Comparison of ENCODE assay signal across 1 cellular context in the genomic region with DNA sequence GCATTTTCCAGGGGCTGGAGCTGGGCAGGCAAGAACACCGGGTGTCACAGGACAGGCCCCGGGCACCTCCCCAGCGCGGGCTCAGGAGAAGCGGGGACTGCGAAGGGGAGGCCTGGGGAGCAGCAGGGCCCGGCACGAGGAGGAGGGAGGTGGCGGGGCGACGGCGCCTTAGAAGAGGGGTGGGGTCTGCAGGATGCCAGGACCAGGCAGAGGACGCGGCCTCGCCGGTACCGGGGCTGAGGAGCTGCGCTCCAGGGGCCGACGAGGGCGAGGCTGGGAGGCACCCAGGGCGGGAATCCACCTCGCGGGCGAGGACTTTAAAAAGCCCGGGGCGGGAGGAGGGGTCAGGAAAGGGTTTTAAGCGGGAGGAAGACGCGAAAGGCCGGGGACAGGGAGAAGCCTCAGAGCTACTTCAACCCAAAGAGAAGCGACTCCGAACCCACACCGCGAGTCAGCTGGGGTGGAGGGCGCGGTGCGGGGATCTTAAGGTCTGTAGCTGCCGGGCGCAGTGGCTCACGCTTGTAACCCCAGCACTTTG.
TF ChIP-seq lines count a peak whose summit lies in the region.

No MANE protein-coding gene starts in this region.

TF ChIP-seq in H1, 55 proteins besides CTCF, POLR2A, EP300 and RAD21:
- TF ChIP-seq CREB1 (IDR thresholded peaks at IDR 0.05), result no peak
- TF ChIP-seq GABPA (IDR thresholded peaks at IDR 0.05; ENCODE audit: borderline replicate concordance, insufficient read depth, low read length), result no peak
- no peak for TF ChIP-seq EZH2 (IDR thresholded peaks at IDR 0.05; ENCODE audit: low read depth, low read length, severe bottlenecking)
- TF ChIP-seq SP4 (IDR thresholded peaks at IDR 0.05; ENCODE audit: low read length), result no peak
- TF ChIP-seq HDAC6 (IDR thresholded peaks at IDR 0.05; ENCODE audit: low read depth, low read length), result no peak
- peak; percentile 43 for TF ChIP-seq PHF8 (conservative IDR thresholded peaks at IDR 0.05; ENCODE audit: low read depth, low read length)
- TF ChIP-seq, protein P1, sequence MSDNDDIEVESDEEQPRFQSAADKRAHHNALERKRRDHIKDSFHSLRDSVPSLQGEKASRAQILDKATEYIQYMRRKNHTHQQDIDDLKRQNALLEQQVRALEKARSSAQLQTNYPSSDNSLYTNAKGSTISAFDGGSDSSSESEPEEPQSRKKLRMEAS (IDR thresholded peaks at IDR 0.05), result peak; percentile 79
- no peak for TF ChIP-seq SIX5 (IDR thresholded peaks at IDR 0.05; ENCODE audit: low read depth, low read length)
- TF ChIP-seq RBBP5 (IDR thresholded peaks at IDR 0.05; ENCODE audit: borderline replicate concordance, low read depth, low read length), result no peak
- no peak for TF ChIP-seq TBP (IDR thresholded peaks at IDR 0.05; ENCODE audit: low read depth, low read length)
- TF ChIP-seq CHD1 (IDR thresholded peaks at IDR 0.05; ENCODE audit: low read depth, low read length), result no peak
- TF ChIP-seq, protein P2, sequence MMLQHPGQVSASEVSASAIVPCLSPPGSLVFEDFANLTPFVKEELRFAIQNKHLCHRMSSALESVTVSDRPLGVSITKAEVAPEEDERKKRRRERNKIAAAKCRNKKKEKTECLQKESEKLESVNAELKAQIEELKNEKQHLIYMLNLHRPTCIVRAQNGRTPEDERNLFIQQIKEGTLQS (IDR thresholded peaks at IDR 0.05; ENCODE audit: insufficient read depth, low read depth, low read length), result no peak
- no peak for TF ChIP-seq JUN (IDR thresholded peaks at IDR 0.05; ENCODE audit: low read depth, low read length)
- TF ChIP-seq CHD2 (IDR thresholded peaks at IDR 0.05; ENCODE audit: low read length), result no peak
- no peak for TF ChIP-seq SUZ12 (IDR thresholded peaks at IDR 0.05; ENCODE audit: low read length)
- no peak for TF ChIP-seq CTBP2 (IDR thresholded peaks at IDR 0.05; ENCODE audit: borderline replicate concordance, insufficient read depth, insufficient read length, low read length)
- TF ChIP-seq, protein P3, sequence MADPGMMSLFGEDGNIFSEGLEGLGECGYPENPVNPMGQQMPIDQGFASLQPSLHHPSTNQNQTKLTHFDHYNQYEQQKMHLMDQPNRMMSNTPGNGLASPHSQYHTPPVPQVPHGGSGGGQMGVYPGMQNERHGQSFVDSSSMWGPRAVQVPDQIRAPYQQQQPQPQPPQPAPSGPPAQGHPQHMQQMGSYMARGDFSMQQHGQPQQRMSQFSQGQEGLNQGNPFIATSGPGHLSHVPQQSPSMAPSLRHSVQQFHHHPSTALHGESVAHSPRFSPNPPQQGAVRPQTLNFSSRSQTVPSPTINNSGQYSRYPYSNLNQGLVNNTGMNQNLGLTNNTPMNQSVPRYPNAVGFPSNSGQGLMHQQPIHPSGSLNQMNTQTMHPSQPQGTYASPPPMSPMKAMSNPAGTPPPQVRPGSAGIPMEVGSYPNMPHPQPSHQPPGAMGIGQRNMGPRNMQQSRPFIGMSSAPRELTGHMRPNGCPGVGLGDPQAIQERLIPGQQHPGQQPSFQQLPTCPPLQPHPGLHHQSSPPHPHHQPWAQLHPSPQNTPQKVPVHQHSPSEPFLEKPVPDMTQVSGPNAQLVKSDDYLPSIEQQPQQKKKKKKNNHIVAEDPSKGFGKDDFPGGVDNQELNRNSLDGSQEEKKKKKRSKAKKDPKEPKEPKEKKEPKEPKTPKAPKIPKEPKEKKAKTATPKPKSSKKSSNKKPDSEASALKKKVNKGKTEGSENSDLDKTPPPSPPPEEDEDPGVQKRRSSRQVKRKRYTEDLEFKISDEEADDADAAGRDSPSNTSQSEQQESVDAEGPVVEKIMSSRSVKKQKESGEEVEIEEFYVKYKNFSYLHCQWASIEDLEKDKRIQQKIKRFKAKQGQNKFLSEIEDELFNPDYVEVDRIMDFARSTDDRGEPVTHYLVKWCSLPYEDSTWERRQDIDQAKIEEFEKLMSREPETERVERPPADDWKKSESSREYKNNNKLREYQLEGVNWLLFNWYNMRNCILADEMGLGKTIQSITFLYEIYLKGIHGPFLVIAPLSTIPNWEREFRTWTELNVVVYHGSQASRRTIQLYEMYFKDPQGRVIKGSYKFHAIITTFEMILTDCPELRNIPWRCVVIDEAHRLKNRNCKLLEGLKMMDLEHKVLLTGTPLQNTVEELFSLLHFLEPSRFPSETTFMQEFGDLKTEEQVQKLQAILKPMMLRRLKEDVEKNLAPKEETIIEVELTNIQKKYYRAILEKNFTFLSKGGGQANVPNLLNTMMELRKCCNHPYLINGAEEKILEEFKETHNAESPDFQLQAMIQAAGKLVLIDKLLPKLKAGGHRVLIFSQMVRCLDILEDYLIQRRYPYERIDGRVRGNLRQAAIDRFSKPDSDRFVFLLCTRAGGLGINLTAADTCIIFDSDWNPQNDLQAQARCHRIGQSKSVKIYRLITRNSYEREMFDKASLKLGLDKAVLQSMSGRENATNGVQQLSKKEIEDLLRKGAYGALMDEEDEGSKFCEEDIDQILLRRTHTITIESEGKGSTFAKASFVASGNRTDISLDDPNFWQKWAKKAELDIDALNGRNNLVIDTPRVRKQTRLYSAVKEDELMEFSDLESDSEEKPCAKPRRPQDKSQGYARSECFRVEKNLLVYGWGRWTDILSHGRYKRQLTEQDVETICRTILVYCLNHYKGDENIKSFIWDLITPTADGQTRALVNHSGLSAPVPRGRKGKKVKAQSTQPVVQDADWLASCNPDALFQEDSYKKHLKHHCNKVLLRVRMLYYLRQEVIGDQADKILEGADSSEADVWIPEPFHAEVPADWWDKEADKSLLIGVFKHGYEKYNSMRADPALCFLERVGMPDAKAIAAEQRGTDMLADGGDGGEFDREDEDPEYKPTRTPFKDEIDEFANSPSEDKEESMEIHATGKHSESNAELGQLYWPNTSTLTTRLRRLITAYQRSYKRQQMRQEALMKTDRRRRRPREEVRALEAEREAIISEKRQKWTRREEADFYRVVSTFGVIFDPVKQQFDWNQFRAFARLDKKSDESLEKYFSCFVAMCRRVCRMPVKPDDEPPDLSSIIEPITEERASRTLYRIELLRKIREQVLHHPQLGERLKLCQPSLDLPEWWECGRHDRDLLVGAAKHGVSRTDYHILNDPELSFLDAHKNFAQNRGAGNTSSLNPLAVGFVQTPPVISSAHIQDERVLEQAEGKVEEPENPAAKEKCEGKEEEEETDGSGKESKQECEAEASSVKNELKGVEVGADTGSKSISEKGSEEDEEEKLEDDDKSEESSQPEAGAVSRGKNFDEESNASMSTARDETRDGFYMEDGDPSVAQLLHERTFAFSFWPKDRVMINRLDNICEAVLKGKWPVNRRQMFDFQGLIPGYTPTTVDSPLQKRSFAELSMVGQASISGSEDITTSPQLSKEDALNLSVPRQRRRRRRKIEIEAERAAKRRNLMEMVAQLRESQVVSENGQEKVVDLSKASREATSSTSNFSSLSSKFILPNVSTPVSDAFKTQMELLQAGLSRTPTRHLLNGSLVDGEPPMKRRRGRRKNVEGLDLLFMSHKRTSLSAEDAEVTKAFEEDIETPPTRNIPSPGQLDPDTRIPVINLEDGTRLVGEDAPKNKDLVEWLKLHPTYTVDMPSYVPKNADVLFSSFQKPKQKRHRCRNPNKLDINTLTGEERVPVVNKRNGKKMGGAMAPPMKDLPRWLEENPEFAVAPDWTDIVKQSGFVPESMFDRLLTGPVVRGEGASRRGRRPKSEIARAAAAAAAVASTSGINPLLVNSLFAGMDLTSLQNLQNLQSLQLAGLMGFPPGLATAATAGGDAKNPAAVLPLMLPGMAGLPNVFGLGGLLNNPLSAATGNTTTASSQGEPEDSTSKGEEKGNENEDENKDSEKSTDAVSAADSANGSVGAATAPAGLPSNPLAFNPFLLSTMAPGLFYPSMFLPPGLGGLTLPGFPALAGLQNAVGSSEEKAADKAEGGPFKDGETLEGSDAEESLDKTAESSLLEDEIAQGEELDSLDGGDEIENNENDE (IDR thresholded peaks at IDR 0.05; ENCODE audit: insufficient replicate concordance, low read length), result no peak
- TF ChIP-seq KDM1A (IDR thresholded peaks at IDR 0.05; ENCODE audit: borderline replicate concordance, low read length), result no peak
- no peak for TF ChIP-seq ZNF274 (IDR thresholded peaks at IDR 0.05; ENCODE audit: borderline replicate concordance, extremely low read depth, low read length)
- TF ChIP-seq, protein P4, sequence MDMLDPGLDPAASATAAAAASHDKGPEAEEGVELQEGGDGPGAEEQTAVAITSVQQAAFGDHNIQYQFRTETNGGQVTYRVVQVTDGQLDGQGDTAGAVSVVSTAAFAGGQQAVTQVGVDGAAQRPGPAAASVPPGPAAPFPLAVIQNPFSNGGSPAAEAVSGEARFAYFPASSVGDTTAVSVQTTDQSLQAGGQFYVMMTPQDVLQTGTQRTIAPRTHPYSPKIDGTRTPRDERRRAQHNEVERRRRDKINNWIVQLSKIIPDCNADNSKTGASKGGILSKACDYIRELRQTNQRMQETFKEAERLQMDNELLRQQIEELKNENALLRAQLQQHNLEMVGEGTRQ (IDR thresholded peaks at IDR 0.05; ENCODE audit: low read length), result no peak
- no peak for TF ChIP-seq TCF12 (IDR thresholded peaks at IDR 0.05; ENCODE audit: low read depth, low read length)
- TF ChIP-seq SP1 (IDR thresholded peaks at IDR 0.05; ENCODE audit: low read depth, low read length), result no peak
- TF ChIP-seq SIN3A (conservative IDR thresholded peaks at IDR 0.05 in 1 of 2, IDR thresholded peaks at IDR 0.05 in 1 of 2; ENCODE audit: low read depth in 1 of 2, low read length in 2 of 2), result no peak
- TF ChIP-seq RFX5 (IDR thresholded peaks at IDR 0.05; ENCODE audit: borderline replicate concordance, low read depth, low read length), result no peak
- no peak for TF ChIP-seq GTF2F1 (IDR thresholded peaks at IDR 0.05; ENCODE audit: borderline replicate concordance, low read depth, low read length)
- no peak for TF ChIP-seq FOSL1 (IDR thresholded peaks at IDR 0.05; ENCODE audit: insufficient read depth, low read depth, low read length)
- no peak for TF ChIP-seq SP2 (IDR thresholded peaks at IDR 0.05; ENCODE audit: low read length)
- no peak for TF ChIP-seq EGR1 (IDR thresholded peaks at IDR 0.05; ENCODE audit: borderline replicate concordance, low read depth, low read length)
- no peak for TF ChIP-seq BRCA1 (IDR thresholded peaks at IDR 0.05; ENCODE audit: low read depth, low read length)
- TF ChIP-seq YY1 (IDR thresholded peaks at IDR 0.05; ENCODE audit: low read depth, low read length), result no peak
- TF ChIP-seq, protein P5, sequence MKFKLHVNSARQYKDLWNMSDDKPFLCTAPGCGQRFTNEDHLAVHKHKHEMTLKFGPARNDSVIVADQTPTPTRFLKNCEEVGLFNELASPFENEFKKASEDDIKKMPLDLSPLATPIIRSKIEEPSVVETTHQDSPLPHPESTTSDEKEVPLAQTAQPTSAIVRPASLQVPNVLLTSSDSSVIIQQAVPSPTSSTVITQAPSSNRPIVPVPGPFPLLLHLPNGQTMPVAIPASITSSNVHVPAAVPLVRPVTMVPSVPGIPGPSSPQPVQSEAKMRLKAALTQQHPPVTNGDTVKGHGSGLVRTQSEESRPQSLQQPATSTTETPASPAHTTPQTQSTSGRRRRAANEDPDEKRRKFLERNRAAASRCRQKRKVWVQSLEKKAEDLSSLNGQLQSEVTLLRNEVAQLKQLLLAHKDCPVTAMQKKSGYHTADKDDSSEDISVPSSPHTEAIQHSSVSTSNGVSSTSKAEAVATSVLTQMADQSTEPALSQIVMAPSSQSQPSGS (IDR thresholded peaks at IDR 0.05; ENCODE audit: low read length), result no peak
- TF ChIP-seq ASH2L (IDR thresholded peaks at IDR 0.05; ENCODE audit: low read length), result no peak
- TF ChIP-seq BACH1 (IDR thresholded peaks at IDR 0.05; ENCODE audit: low read length), result no peak
- TF ChIP-seq SIRT6 (IDR thresholded peaks at IDR 0.05; ENCODE audit: low read length), result no peak
- no peak for TF ChIP-seq HDAC2 (IDR thresholded peaks at IDR 0.05; ENCODE audit: borderline replicate concordance in 1 of 2, low read depth in 2 of 2, low read length in 2 of 2)
- TF ChIP-seq KDM4A (IDR thresholded peaks at IDR 0.05; ENCODE audit: low read depth, low read length, severe bottlenecking), result peak; percentile 87
- TF ChIP-seq TAF1 (IDR thresholded peaks at IDR 0.05; ENCODE audit: low read depth, low read length), result 0 out of 2 replicates have a peak, but pooled peaks have one; percentile 2
- no peak for TF ChIP-seq POU5F1 (IDR thresholded peaks at IDR 0.05; ENCODE audit: low read depth, low read length)
- no peak for TF ChIP-seq NANOG (IDR thresholded peaks at IDR 0.05; ENCODE audit: insufficient read depth, low read depth, low read length, poor library complexity, severe bottlenecking)
- TF ChIP-seq POLR2AphosphoS5 (IDR thresholded peaks at IDR 0.05; ENCODE audit: low read depth, low read length), result no peak
- TF ChIP-seq, protein P6, sequence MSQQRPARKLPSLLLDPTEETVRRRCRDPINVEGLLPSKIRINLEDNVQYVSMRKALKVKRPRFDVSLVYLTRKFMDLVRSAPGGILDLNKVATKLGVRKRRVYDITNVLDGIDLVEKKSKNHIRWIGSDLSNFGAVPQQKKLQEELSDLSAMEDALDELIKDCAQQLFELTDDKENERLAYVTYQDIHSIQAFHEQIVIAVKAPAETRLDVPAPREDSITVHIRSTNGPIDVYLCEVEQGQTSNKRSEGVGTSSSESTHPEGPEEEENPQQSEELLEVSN (IDR thresholded peaks at IDR 0.05), result peak; percentile 86
